8 cellular contexts compared by ENCODE assay signal in the genomic region with DNA sequence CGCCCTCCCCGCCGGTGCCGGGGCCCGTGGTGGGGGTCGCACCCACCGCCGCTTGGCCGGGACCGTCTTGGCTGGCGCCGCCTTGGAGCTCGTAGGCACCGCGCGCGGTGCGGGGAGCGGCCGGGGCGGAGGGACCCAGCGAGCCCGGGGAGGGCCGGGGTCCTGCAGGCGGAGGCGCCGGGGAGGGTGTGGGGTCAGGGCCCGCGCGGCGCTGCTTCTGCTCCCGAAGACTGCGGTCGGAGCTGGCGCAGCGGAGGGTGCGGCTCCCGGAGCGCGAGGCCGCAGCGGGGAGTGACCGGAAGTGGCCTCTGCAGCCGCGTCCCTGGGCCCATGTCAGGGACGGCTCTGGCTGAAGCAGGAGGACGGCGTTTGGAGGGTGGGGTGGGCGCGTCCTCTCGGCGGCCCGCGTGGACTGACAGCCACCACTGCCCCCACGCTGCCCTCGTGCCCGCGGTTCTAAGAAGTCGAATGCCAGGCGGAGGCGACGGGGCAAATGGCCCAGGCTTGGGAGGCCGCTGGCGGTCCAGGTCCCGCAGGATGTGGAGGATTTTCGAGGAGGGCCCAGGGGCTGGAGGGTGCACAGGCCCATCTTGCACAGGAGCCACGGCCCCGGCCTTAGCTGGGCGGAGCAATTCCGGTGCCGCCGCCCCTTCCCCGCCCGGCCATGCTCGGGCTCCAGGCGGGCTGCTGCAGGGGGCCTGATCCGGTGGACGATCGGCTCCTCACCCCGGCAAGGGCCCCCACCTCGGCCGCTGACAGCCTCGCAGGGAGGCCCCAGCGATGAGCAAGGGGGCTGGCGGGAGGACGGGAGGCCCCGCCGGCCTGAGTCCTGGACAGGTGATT. TPM values are rescaled to one million over a fixed set of nuclear protein-coding genes. Genes with fewer than 3 reads are reported as not detected.
DNase-seq lines count a peak whose midpoint lies in the region; ATAC-seq and TF ChIP-seq lines count a peak whose summit lies in the region.

No MANE protein-coding gene starts in this region.

- POLR2A ChIA-PET in A673 (lab: Charles Lee; ENCODE audit: low non-redundant PET) = no interaction called here
- POLR2A ChIA-PET in naive thymus-derived CD4-positive, alpha-beta T cell (lab: Charles Lee) = no interaction called here

- H3K9me2 ChIP-seq in GM23338 (ENCODE audit: insufficient read depth) = no peaks in the 10 kb centered on the region

- H3K27me3 ChIP-seq in A673 (replicated peaks; ENCODE audit: insufficient read depth, low read depth, low read length, poor library complexity) (peaks cover 36% of the 10 kb centered on the region), GM23338 (ENCODE audit: insufficient read depth) (peaks cover 45% of the 10 kb centered on the region)
- H3K27me3 ChIP-seq in naive thymus-derived CD4-positive, alpha-beta T cell (ENCODE audit: control insufficient read depth in 2 of 2, insufficient read depth in 2 of 2, low read length in 2 of 2) = peaks cover 0 to 4% of the 10 kb centered on the region in 2 donors

- H3K4me2 ChIP-seq in GM23338 = peak overlapping the region; percentile 97

- no TSS peak for BruUV-seq in A673 (replicated peaks; lab: Mats Ljungman, UMichigan)

- CTCF ChIA-PET in A673 (lab: Charles Lee) = no interaction called here
- CTCF ChIA-PET in naive thymus-derived CD4-positive, alpha-beta T cell (lab: Charles Lee) = no interaction called here

- H3K79me2 ChIP-seq in GM23338 (replicated peaks; ENCODE audit: insufficient read depth) = no peaks in the 10 kb centered on the region

- peaks cover 6% of the 10 kb centered on the region; the same call in 2 of the 3 replicates for H3K9me3 Mint-ChIP-seq in GM23338
- peaks cover 0 to 6% (median 0%) of the 10 kb centered on the region in 11 donors for H3K9me3 Mint-ChIP-seq in naive thymus-derived CD4-positive, alpha-beta T cell

- H3K4me1 Mint-ChIP-seq in GM23338 = peaks cover 10% of the 10 kb centered on the region
- H3K4me1 Mint-ChIP-seq in naive thymus-derived CD4-positive, alpha-beta T cell = peaks cover 6 to 14% (median 9%) of the 10 kb centered on the region in 7 donors

- no peak overlapping the region for H3K27ac Mint-ChIP-seq in GM23338
- H3K27ac Mint-ChIP-seq in naive thymus-derived CD4-positive, alpha-beta T cell = no peak overlapping the region

- no peaks in the 10 kb centered on the region for H4K20me1 ChIP-seq in GM23338 (replicated peaks; ENCODE audit: insufficient read depth)

- TF ChIP-seq CTCF in A673 (conservative IDR thresholded peaks at IDR 0.05; ENCODE audit: low read depth, low read length) = no peak
- TF ChIP-seq CTCF in GM23338 (conservative IDR thresholded peaks at IDR 0.05; ENCODE audit: low read depth in 2 of 2) = no peak
- no peak for TF ChIP-seq CTCF in VCaP (conservative IDR thresholded peaks at IDR 0.05)
- TF ChIP-seq CTCF in foreskin fibroblast (IDR thresholded peaks at IDR 0.05; ENCODE audit: low read depth, low read length) = no peak

- H3K27ac ChIP-seq in A673 (ENCODE audit: low read depth, low read length, poor library complexity, severe bottlenecking) = no peak overlapping the region
- no peak overlapping the region for H3K27ac ChIP-seq in GM23338 (ENCODE audit: low read depth)
- H3K27ac ChIP-seq in VCaP = peak overlapping the region; percentile 90
- no peak overlapping the region for H3K27ac ChIP-seq in naive thymus-derived CD4-positive, alpha-beta T cell (ENCODE audit: low read depth, low read length)

- H3K36me3 Mint-ChIP-seq in GM23338 (ENCODE audit: low read depth) = peaks cover 3% of the 10 kb centered on the region; the same call in 1 of the 3 replicates
- H3K36me3 Mint-ChIP-seq in naive thymus-derived CD4-positive, alpha-beta T cell = peaks cover 0 to 5% (median 4%) of the 10 kb centered on the region in 5 donors

- DNase-seq in A673 (ENCODE audit: low spot score) (no peak), GM23338 (ENCODE audit: low spot score) (peak; percentile 67), foreskin fibroblast (peak; percentile 48 to 81), NCI-H187 treated with DMSO at 0.1 percent for 48 hours (lab: John Stamatoyannopoulos, UW) (no peak)
- DNase-seq in naive thymus-derived CD4-positive, alpha-beta T cell = no peak
- DNase-seq in stimulated activated CD4-positive, alpha-beta T cell treated with anti-CD3 and anti-CD28 coated beads, Interleukin-1b, Interleukin-23, amount 100 ng/mL, for 48 hours = no peak

- intact Hi-C loops in A673 (cut with micrococcal nuclease; ENCODE audit: unreplicated experiment) = no loop called here
- intact Hi-C loops in naive thymus-derived CD4-positive, alpha-beta T cell (cut with micrococcal nuclease) = no loop called here

- peak overlapping the region; percentile 95 for H2AFZ ChIP-seq in GM23338

- H3K4me3 ChIP-seq in A673 (ENCODE audit: low read depth, low read length, poor library complexity, severe bottlenecking) = peak overlapping the region; percentile 55
- peak overlapping the region; percentile 83 for H3K4me3 ChIP-seq in GM23338
- H3K4me3 ChIP-seq in foreskin fibroblast (ENCODE audit: low read depth in 1 of 2, low read length in 2 of 2) = peak overlapping the region; percentile 61 to 68
- peak overlapping the region; percentile 35 for H3K4me3 ChIP-seq in naive thymus-derived CD4-positive, alpha-beta T cell (ENCODE audit: low read length)

- ATAC-seq in GM23338 (peak; percentile 83), HG02642 (IDR thresholded peaks at IDR 0.05; ENCODE audit: poor library complexity, unreplicated experiment) (no peak)
- ATAC-seq in naive thymus-derived CD4-positive, alpha-beta T cell = peak; percentile 56

- H3K4me3 Mint-ChIP-seq in GM23338 = peak overlapping the region; percentile 73
- H3K4me3 Mint-ChIP-seq in naive thymus-derived CD4-positive, alpha-beta T cell = peak overlapping the region in 8 of 10 donors; percentile 19 to 79 (median 35)

- H3K27me3 Mint-ChIP-seq in GM23338 (ENCODE audit: insufficient read depth, low read depth, poor library complexity) = peaks cover 32% of the 10 kb centered on the region
- peaks cover 30 to 57% (median 45%) of the 10 kb centered on the region in 5 donors for H3K27me3 Mint-ChIP-seq in naive thymus-derived CD4-positive, alpha-beta T cell

- H3K36me3 ChIP-seq in A673 (ENCODE audit: insufficient read depth, low read length, poor library complexity, severe bottlenecking) (no peaks in the 10 kb centered on the region), GM23338 (ENCODE audit: insufficient read depth) (no peaks in the 10 kb centered on the region)
- H3K36me3 ChIP-seq in naive thymus-derived CD4-positive, alpha-beta T cell (ENCODE audit: control insufficient read depth in 2 of 3, insufficient read depth in 3 of 3, low read length in 3 of 3) = no peaks in the 10 kb centered on the region

- no peaks in the 10 kb centered on the region for H3K4me1 ChIP-seq in A673 (ENCODE audit: insufficient read depth, low read length, poor library complexity, severe bottlenecking)
- peaks cover 3% of the 10 kb centered on the region for H3K4me1 ChIP-seq in GM23338 (ENCODE audit: insufficient read depth)
- H3K4me1 ChIP-seq in naive thymus-derived CD4-positive, alpha-beta T cell (ENCODE audit: control insufficient read depth in 2 of 2, insufficient read depth in 2 of 2, low read length in 2 of 2) = peaks cover 0 to 6% of the 10 kb centered on the region in 2 donors

- no peaks in the 10 kb centered on the region for H3F3A ChIP-seq in GM23338 (replicated peaks; ENCODE audit: low read depth)

- no peaks in the 10 kb centered on the region for H3K9me3 ChIP-seq in A673 (ENCODE audit: low read depth, low read length, poor library complexity, severe bottlenecking)
- H3K9me3 ChIP-seq in naive thymus-derived CD4-positive, alpha-beta T cell (ENCODE audit: control insufficient read depth in 2 of 3, low read length in 3 of 3) = no peaks in the 10 kb centered on the region

TF ChIP-seq in GM23338, 12 proteins besides CTCF, POLR2A, EP300 and RAD21 (continues in another document):
- no peak for TF ChIP-seq NANOG (IDR thresholded peaks at IDR 0.05; ENCODE audit: borderline replicate concordance)

RNA-seq across cellular contexts. Expression of a gene that starts 7.7 kb away (rescaled TPM):
- total RNA-seq in A673 (2021) = 10.3 and 13.3 TPM in 2 replicates
- 21.7 and 25.4 TPM in 2 replicates for total RNA-seq in GM23338 (2014; rRNA removed; shearing (Covaris generic))
- polyA plus RNA-seq in GM23338 (2016; fragmentation: Nextera tagmentation; extraction: Ambion mirVana) = 11.5 and 13.7 TPM in 2 replicates
- total RNA-seq in naive thymus-derived CD4-positive, alpha-beta T cell = 10 to 100 TPM in 3 of 5 experiments, 1 to 10 TPM in 2; 7.9 to 15.8 (median 11.5) TPM
- 10 to 100 TPM; 15.9 to 22.6 TPM for polyA plus RNA-seq in naive thymus-derived CD4-positive, alpha-beta T cell

RNA-seq across cellular contexts. Expression of a gene that starts 33.2 kb away (rescaled TPM):
- total RNA-seq in A673 (2021) = 5.9 and 6.5 TPM in 2 replicates
- 12.2 and 19.3 TPM in 2 replicates for total RNA-seq in GM23338 (2014; rRNA removed; shearing (Covaris generic))
- polyA plus RNA-seq in GM23338 (2016; fragmentation: Nextera tagmentation; extraction: Ambion mirVana) = 6.7 and 8.0 TPM in 2 replicates
- 1 to 10 TPM in 3 of 5 experiments, under 1 TPM in 2; 0.56 to 4.0 (median 1.1) TPM for total RNA-seq in naive thymus-derived CD4-positive, alpha-beta T cell
- polyA plus RNA-seq in naive thymus-derived CD4-positive, alpha-beta T cell = 1 to 10 TPM; 1.6 to 2.6 TPM

RNA-seq across cellular contexts. Expression of a gene that starts 60.0 kb away (rescaled TPM):
- total RNA-seq in A673 (2021) = 34.7 TPM in 2 replicates
- total RNA-seq in GM23338 (2014; rRNA removed; shearing (Covaris generic)) = 43.9 and 45.7 TPM in 2 replicates
- polyA plus RNA-seq in GM23338 (2016; fragmentation: Nextera tagmentation; extraction: Ambion mirVana) = 18.4 and 23.2 TPM in 2 replicates
- total RNA-seq in naive thymus-derived CD4-positive, alpha-beta T cell = 10 to 100 TPM; 17.1 to 26.7 (median 23.3) TPM
- 10 to 100 TPM in 1 of 2 donors, 1 to 10 TPM in 1; 8.3 to 10.5 TPM for polyA plus RNA-seq in naive thymus-derived CD4-positive, alpha-beta T cell

Comparison
In these comparisons a context has a peak if more than half of its experiments do, and no peak if none do; other contexts are left out.
1. DNase-seq: peak in GM23338 (single experiment) and foreskin fibroblast (2 of 2); none in A673 (single experiment), naive thymus-derived CD4-positive, alpha-beta T cell (0 of 9), NCI-H187 treated with DMSO at 0.1 percent for 48 hours (single experiment) and stimulated activated CD4-positive, alpha-beta T cell treated with anti-CD3 and anti-CD28 coated beads, Interleukin-1b, Interleukin-23, amount 100 ng/mL, for 48 hours (single experiment).
2. Peak in every context shown above with its lines, with median percentiles within 50 percentile points of each other: H3K4me3 ChIP-seq.